In the genomic region with DNA sequence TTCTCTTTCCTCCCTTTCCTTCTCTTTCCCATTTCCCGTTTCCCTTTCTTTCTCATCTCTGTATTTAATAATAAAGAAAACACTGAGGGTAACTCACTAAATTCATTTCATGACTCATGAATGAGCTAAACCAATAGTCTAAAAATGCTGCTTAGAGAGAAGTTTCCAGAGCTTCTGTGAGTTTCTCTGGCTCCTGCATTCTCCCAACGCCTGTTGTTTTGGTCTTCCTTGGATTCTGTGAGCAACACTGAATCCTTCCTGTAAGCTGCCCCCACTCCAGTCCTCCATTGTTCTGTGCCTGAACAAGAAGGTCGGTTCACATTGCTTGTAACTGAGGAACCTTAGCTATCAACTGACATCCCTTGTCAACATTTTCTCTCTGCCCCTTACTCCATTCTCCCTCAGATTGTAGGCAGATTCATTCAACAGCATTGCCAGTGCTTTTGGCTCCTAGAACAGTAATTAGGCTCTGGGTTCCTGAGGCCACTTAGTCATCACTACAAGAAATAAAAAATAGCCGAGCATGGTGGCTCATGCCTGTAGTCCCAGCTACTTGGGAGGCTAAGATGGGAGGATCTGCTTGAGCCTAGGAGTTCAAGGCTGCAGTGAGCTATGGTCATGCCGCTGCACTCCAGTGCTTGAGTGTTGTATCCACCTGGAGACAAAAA, we compare ENCODE assay signal across 18 cellular contexts.
DNase-seq lines count a peak whose midpoint lies in the region; ATAC-seq and TF ChIP-seq lines count a peak whose summit lies in the region.
"Had no signal": no experiment of that assay in that cellular context is flagged by ENCODE, and none has a peak within 500 bp of the region (broad histone marks: within the 10 kb centered on the region; RNA-seq: fewer than 3 reads in every experiment).

No MANE protein-coding gene starts in this region.

- in situ Hi-C loops in GM23248 (cut with MboI), result loop anchor here (25.0 kb wide), 1 partner anchor 240 kb away; a partner anchor contains a TSS

- WGBS in GM23248 (ENCODE audit: low coverage in 1 of 2, low lambda C conversion rate in 2 of 2, missing lambda C conversion rate in 2 of 2), 2 experiments, result 24 to 33% methylated on average over 5 of the region's 5 CpGs

- TF ChIP-seq CTCF in fibroblast of pulmonary artery (IDR thresholded peaks at IDR 0.05; ENCODE audit: low read length, missing control alignments) (no peak), thoracic aorta (IDR thresholded peaks at IDR 0.05) (no peak), Peyer's patch (IDR thresholded peaks at IDR 0.05) (no peak)

- H3K4me2 ChIP-seq in GM23248 (ENCODE audit: unreplicated experiment), result peak overlapping the region; percentile 54

- DNase-seq in GM23248 (peak; percentile 73), adipocyte (ENCODE audit: low read depth) (no peak), fibroblast of pulmonary artery (ENCODE audit: low read depth) (peak; percentile 31), thoracic aorta (ENCODE audit: low spot score) (no peak), Peyer's patch (no peak), kidney glomerular epithelial cell (lab: John Stamatoyannopoulos, UW) (no peak)
- DNase-seq in stimulated activated CD4-positive, alpha-beta T cell treated with anti-CD3 and anti-CD28 coated beads, Interleukin-15, amount 100 ng/mL, for 24 hours, result no peak
- DNase-seq: activated CD4-positive, alpha-beta T cell treated with anti-CD3 and anti-CD28 coated beads for 48 hours; Calu3; cortex of kidney; GDM1; glutamatergic neuron; left ventricle myocardium inferior; mucosa of descending colon; NCI-H1417 treated with DMSO at 0.1 percent for 48 hours; NCI-H2171; right cardiac atrium; stimulated activated naive CD8-positive, alpha-beta T cell treated with anti-CD3 and anti-CD28 coated beads, Interleukin-15, amount 100 ng/mL, for 72 hours had no signal

- H3K9me2 ChIP-seq in GM23248 (ENCODE audit: insufficient read depth), result no peaks in the 10 kb centered on the region

- no peaks in the 10 kb centered on the region for H3K79me2 ChIP-seq in GM23248 (ENCODE audit: insufficient read depth)

- H3K4me3 ChIP-seq in GM23248 (peak overlapping the region; percentile 32; the same call in 1 of the 2 replicates), adipocyte (ENCODE audit: low read length) (peak overlapping the region; percentile 2), fibroblast of pulmonary artery (replicated peaks; ENCODE audit: low read depth, low read length) (no peak overlapping the region), thoracic aorta (peak overlapping the region; percentile 7), Peyer's patch (no peak overlapping the region)
- H3K4me3 ChIP-seq: left ventricle myocardium inferior, mucosa of descending colon had no signal

- H3K27ac ChIP-seq in GM23248 (peak overlapping the region; percentile 69), thoracic aorta (peak overlapping the region; percentile 76 to 90), Peyer's patch (no peak overlapping the region)
- H3K27ac ChIP-seq: left ventricle myocardium inferior had no signal

- H3K4me1 ChIP-seq in GM23248 (ENCODE audit: insufficient read depth), result peaks cover 13% of the 10 kb centered on the region
- peaks cover 10% of the 10 kb centered on the region for H3K4me1 ChIP-seq in adipocyte (ENCODE audit: control insufficient read depth, insufficient read depth, low read length)
- peaks cover 7 to 24% of the 10 kb centered on the region in 2 donors for H3K4me1 ChIP-seq in thoracic aorta (ENCODE audit: control insufficient read depth in 1 of 2, low read depth in 2 of 2)
- H3K4me1 ChIP-seq in Peyer's patch, result no peaks in the 10 kb centered on the region

- peak; percentile 67 for ATAC-seq in thoracic aorta (ENCODE audit: insufficient number of reproducible peaks, low FRiP score, low read depth)
- ATAC-seq: mucosa of descending colon; right cardiac atrium; stimulated activated naive CD8-positive, alpha-beta T cell treated with anti-CD3 and anti-CD28 coated beads, Interleukin-15, amount 100 ng/mL, for 72 hours had no signal

- TF ChIP-seq POLR2A in Peyer's patch (IDR thresholded peaks at IDR 0.05), result no peak

- H3F3A ChIP-seq in GM23248 (ENCODE audit: insufficient read depth), result peaks cover 20% of the 10 kb centered on the region

- peak overlapping the region; percentile 71 for H2AFZ ChIP-seq in GM23248

- no peaks in the 10 kb centered on the region for H3K27me3 ChIP-seq in GM23248 (replicated peaks; ENCODE audit: insufficient read depth)
- no peaks in the 10 kb centered on the region for H3K27me3 ChIP-seq in adipocyte (replicated peaks; ENCODE audit: control insufficient read depth, insufficient read depth, low read length)
- H3K27me3 ChIP-seq in thoracic aorta (replicated peaks; ENCODE audit: insufficient read depth), result no peaks in the 10 kb centered on the region
- no peaks in the 10 kb centered on the region for H3K27me3 ChIP-seq in Peyer's patch

- H4K20me1 ChIP-seq in GM23248 (ENCODE audit: insufficient read depth), result no peaks in the 10 kb centered on the region

- H3K9ac ChIP-seq in GM23248, result peak overlapping the region; percentile 48
- H3K9ac ChIP-seq in adipocyte (ENCODE audit: low read length), result no peak overlapping the region

- H3K36me3 ChIP-seq in GM23248 (ENCODE audit: low read depth) (no peaks in the 10 kb centered on the region), adipocyte (ENCODE audit: control insufficient read depth, insufficient read depth, low read length, severe bottlenecking) (no peaks in the 10 kb centered on the region), thoracic aorta (no peaks in the 10 kb centered on the region), Peyer's patch (no peaks in the 10 kb centered on the region)
- H3K36me3 ChIP-seq: left ventricle myocardium inferior had no signal

- H3K9me3 ChIP-seq in GM23248 (ENCODE audit: low read depth) (no peaks in the 10 kb centered on the region), adipocyte (ENCODE audit: control insufficient read depth, low read length) (no peaks in the 10 kb centered on the region), thoracic aorta (no peaks in the 10 kb centered on the region), Peyer's patch (no peaks in the 10 kb centered on the region)
- H3K9me3 ChIP-seq: mucosa of descending colon had no signal

Comparison
In these comparisons a context has a peak if more than half of its experiments do, and no peak if none do; other contexts are left out.
1. DNase-seq: peak in GM23248 (single experiment) and fibroblast of pulmonary artery (single experiment); none in adipocyte (single experiment), thoracic aorta (single experiment), Peyer's patch (0 of 3), kidney glomerular epithelial cell (single experiment) and stimulated activated CD4-positive, alpha-beta T cell treated with anti-CD3 and anti-CD28 coated beads, Interleukin-15, amount 100 ng/mL, for 24 hours (single experiment).
2. H3K27ac ChIP-seq: peak in GM23248 (single experiment) and thoracic aorta (2 of 2); none in Peyer's patch (0 of 4).
3. H3K4me3 ChIP-seq: peak in GM23248 (single experiment), adipocyte (single experiment) and thoracic aorta (single experiment); none in fibroblast of pulmonary artery (single experiment) and Peyer's patch (0 of 4).